10 cellular contexts compared by ENCODE assay signal in genomic region chr10:100089241-100089640, GRCh38. TPM values are rescaled to one million over a fixed set of nuclear protein-coding genes. Genes with fewer than 3 reads are reported as not detected.
"Had no signal": no experiment of that assay in that cellular context is flagged by ENCODE, and none has a peak within 500 bp of the region (broad histone marks: within the 10 kb centered on the region; RNA-seq: fewer than 3 reads in every experiment).

No MANE protein-coding gene starts in this region.

- H3K4me1 ChIP-seq: HAP-1 had no signal

- DNase-seq: GM23248, GOT3, H7, H9, HCEC 1CT, HFFc6 had no signal

- H3K36me3 ChIP-seq: HAP-1 had no signal

- H3K9ac ChIP-seq: GM23248 had no signal

- H2AFZ ChIP-seq: GM23248, GM23338 had no signal

- H3K9me3 ChIP-seq: HAP-1 had no signal

- H3K4me3 Mint-ChIP-seq: GM23338, H9, HFFc6 had no signal

- H3K9me3 Mint-ChIP-seq: HFFc6 had no signal

- H3K4me1 Mint-ChIP-seq: GM23338, H9 had no signal

- H3K4me3 ChIP-seq: GM23248, GM23338, HAP-1 had no signal

- H3K27ac ChIP-seq: GM23248 had no signal

- H3K27ac Mint-ChIP-seq: GM23338, H9, HFFc6 had no signal

- H3K4me2 ChIP-seq: GM23338 had no signal

- ATAC-seq: GM23338, HCT116 had no signal

RNA-seq across cellular contexts. Expression of gene CPN1, which starts 7.6 kb away (rescaled TPM):
- total RNA-seq: GM23248, GM23338, H4, H7, H9, HFFc6 had no signal
- polyA plus RNA-seq: GM23248 had no signal
